9 cellular contexts compared by ENCODE assay signal in the genomic region with DNA sequence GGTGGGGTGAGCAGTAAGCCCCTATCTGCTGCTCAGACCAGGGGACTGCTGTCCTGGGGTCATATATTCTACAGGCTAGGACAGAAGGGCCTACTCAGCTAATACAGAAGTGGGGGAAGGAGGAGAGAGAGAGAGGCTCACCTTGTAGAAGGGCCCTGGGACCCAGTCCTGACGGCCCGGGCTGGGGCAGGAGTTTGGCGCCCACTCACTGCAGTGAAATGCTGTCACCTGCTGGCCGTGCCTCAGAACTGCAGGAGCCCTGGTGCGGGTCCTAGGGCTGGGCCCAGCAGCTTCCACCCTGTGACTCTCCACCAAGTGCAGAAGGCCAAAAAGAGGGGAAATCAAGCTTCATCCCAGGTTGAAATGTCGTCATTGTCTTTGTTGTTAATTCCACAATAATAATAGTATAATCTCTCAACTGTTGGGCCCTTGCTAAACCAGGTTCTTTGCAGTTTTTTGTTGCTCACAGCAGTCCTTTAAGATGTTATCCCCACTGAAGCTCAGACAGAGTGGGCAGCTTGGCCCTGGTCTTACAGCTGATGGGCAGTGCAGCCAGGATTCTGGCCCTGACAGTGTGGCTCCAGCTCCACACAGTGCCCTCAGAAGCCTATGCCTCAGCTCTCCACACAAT. TPM values are rescaled to one million over a fixed set of nuclear protein-coding genes. Genes with fewer than 3 reads are reported as not detected.
DNase-seq lines count a peak whose midpoint lies in the region; TF ChIP-seq lines count a peak whose summit lies in the region.
"Had no signal": no experiment of that assay in that cellular context is flagged by ENCODE, and none has a peak within 500 bp of the region (broad histone marks: within the 10 kb centered on the region; RNA-seq: fewer than 3 reads in every experiment).

No MANE protein-coding gene starts in this region.

- H3K9me3 Mint-ChIP-seq in activated T-helper 1 cell treated with anti-CD3 and anti-CD28 coated beads, Interleukin-12 subunit alpha, Interleukin-12 subunit beta, Interleukin-2, Interleukin-4 antibody, amounts not matched to agents 30 ng/mL and 10 ng/mL and 1 ng/mL, durations not matched to agents 14 hours and 24 hours and 36 hours: no peaks in the 10 kb centered on the region

- no peaks in the 10 kb centered on the region; the same call in 1 of the 2 replicates for H3K36me3 ChIP-seq in PC-9 (ENCODE audit: low read depth)
- H3K36me3 ChIP-seq in neuronal stem cell (replicated peaks in 1 of 2; ENCODE audit: control insufficient read depth in 2 of 2, insufficient read depth in 2 of 2, low read length in 2 of 2): no peaks in the 10 kb centered on the region

- H2AFZ ChIP-seq in PC-9: no peak overlapping the region
- no peak overlapping the region for H2AFZ ChIP-seq in neuronal stem cell (ENCODE audit: low read length)

- no peaks in the 10 kb centered on the region for H3K36me3 Mint-ChIP-seq in activated T-helper 1 cell treated with anti-CD3 and anti-CD28 coated beads, Interleukin-12 subunit alpha, Interleukin-12 subunit beta, Interleukin-2, Interleukin-4 antibody, amounts not matched to agents 30 ng/mL and 10 ng/mL and 1 ng/mL, durations not matched to agents 14 hours and 24 hours and 36 hours (ENCODE audit: low read depth)

- no peak overlapping the region for H3K27ac Mint-ChIP-seq in activated T-helper 1 cell treated with anti-CD3 and anti-CD28 coated beads, Interleukin-12 subunit alpha, Interleukin-12 subunit beta, Interleukin-2, Interleukin-4 antibody, amounts not matched to agents 30 ng/mL and 10 ng/mL and 1 ng/mL, durations not matched to agents 14 hours and 24 hours and 36 hours

- TF ChIP-seq CTCF in GM10248 (IDR thresholded peaks at IDR 0.05; ENCODE audit: control extremely low read depth, extremely low read depth, low read depth, missing control alignments) (peak; percentile 99), PC-9 (conservative IDR thresholded peaks at IDR 0.05) (peak; percentile 100), fibroblast of pulmonary artery (IDR thresholded peaks at IDR 0.05; ENCODE audit: low read length, missing control alignments) (peak; percentile 99)

- no peak overlapping the region for H4K91ac ChIP-seq in neuronal stem cell (ENCODE audit: low read depth, low read length, poor library complexity)

- no TSS peak for BruUV-seq in PC-9 (replicated peaks; lab: Mats Ljungman, UMichigan)

- intact Hi-C loops in PC-9 (cut with micrococcal nuclease; ENCODE audit: unreplicated experiment): loop anchor here (1.0 to 5.0 kb wide), 4 partner anchors 61 to 627 kb away; no protein-coding TSS in a partner anchor
- intact Hi-C loops in activated T-helper 1 cell treated with anti-CD3 and anti-CD28 coated beads, Interleukin-12 subunit alpha, Interleukin-12 subunit beta, Interleukin-2, Interleukin-4 antibody, amounts not matched to agents 30 ng/mL and 10 ng/mL and 1 ng/mL, durations not matched to agents 14 hours and 24 hours and 36 hours (cut with micrococcal nuclease): loop anchor here (2.0 to 5.0 kb wide), 2 partner anchors 366 to 465 kb away; no protein-coding TSS in a partner anchor

- no peak overlapping the region for H3K9ac ChIP-seq in neuronal stem cell (ENCODE audit: low read depth, low read length, poor library complexity)

- H3K4me2 ChIP-seq in PC-9: no peak overlapping the region
- H3K4me2 ChIP-seq in neuronal stem cell (ENCODE audit: insufficient read depth, low read length, poor library complexity, severe bottlenecking): no peak overlapping the region

- H2BK120ac ChIP-seq in neuronal stem cell (ENCODE audit: low read depth, low read length): peak overlapping the region; percentile 45

- H3K9me3 ChIP-seq in PC-9 (ENCODE audit: insufficient read depth, low read depth) (no peaks in the 10 kb centered on the region), neuronal stem cell (replicated peaks in 1 of 2; ENCODE audit: control insufficient read depth in 2 of 2, insufficient read depth in 1 of 2, low read depth in 1 of 2, low read length in 2 of 2) (peaks cover 0 to 6% of the 10 kb centered on the region in 2 donors)

- H3K18ac ChIP-seq in neuronal stem cell (ENCODE audit: low read length): peak overlapping the region; percentile 2

- POLR2A ChIA-PET in GM10248 (lab: Yijun Ruan, JAX): interaction anchor here (0.6 kb wide), 1 partner anchor 1689 kb away, joined by 3 read pairs; no protein-coding TSS in a partner anchor
- POLR2A ChIA-PET in PC-9 (lab: Charles Lee; ENCODE audit: unreplicated experiment): interaction anchor here (0.6 to 0.7 kb wide), 2 partner anchors 39 to 379 kb away, joined by 5 to 6 read pairs; a partner anchor contains a TSS

- no CpG with 5 or more reads among the region's 6 CpGs for WGBS in neuronal stem cell (ENCODE audit: extremely low coverage in 2 of 2, insufficient read length in 2 of 2, insufficient replicate concordance in 1 of 2), 2 donors

- no peak overlapping the region for H2BK5ac ChIP-seq in neuronal stem cell (ENCODE audit: low read length)

- no peaks in the 10 kb centered on the region for H4K20me1 ChIP-seq in PC-9 (ENCODE audit: insufficient read depth)

- H3K79me2 ChIP-seq in PC-9 (ENCODE audit: low read depth): no peaks in the 10 kb centered on the region

- H2AK5ac ChIP-seq in neuronal stem cell (ENCODE audit: low read depth, low read length): peak overlapping the region; percentile 20

- H3K4ac ChIP-seq in neuronal stem cell (ENCODE audit: low read length): no peak overlapping the region

- no peak overlapping the region for H3K14ac ChIP-seq in neuronal stem cell (ENCODE audit: low read length)

- no peaks in the 10 kb centered on the region for H3K4me1 Mint-ChIP-seq in activated T-helper 1 cell treated with anti-CD3 and anti-CD28 coated beads, Interleukin-12 subunit alpha, Interleukin-12 subunit beta, Interleukin-2, Interleukin-4 antibody, amounts not matched to agents 30 ng/mL and 10 ng/mL and 1 ng/mL, durations not matched to agents 14 hours and 24 hours and 36 hours (ENCODE audit: low read depth)

- no peak overlapping the region for H2BK12ac ChIP-seq in neuronal stem cell (ENCODE audit: low read length)

- H3K23ac ChIP-seq in neuronal stem cell (ENCODE audit: low read depth, low read length, poor library complexity): no peak overlapping the region

- no peak overlapping the region for H3K4me3 Mint-ChIP-seq in activated T-helper 1 cell treated with anti-CD3 and anti-CD28 coated beads, Interleukin-12 subunit alpha, Interleukin-12 subunit beta, Interleukin-2, Interleukin-4 antibody, amounts not matched to agents 30 ng/mL and 10 ng/mL and 1 ng/mL, durations not matched to agents 14 hours and 24 hours and 36 hours

- H3K9me2 ChIP-seq in PC-9 (ENCODE audit: insufficient read depth): no peaks in the 10 kb centered on the region

- H3K4me1 ChIP-seq in PC-9 (replicated peaks; ENCODE audit: insufficient read depth): no peaks in the 10 kb centered on the region
- H3K4me1 ChIP-seq in neuronal stem cell (ENCODE audit: control insufficient read depth in 2 of 2, insufficient read depth in 1 of 2, low read depth in 1 of 2, low read length in 2 of 2): peaks cover 0 to 10% of the 10 kb centered on the region in 2 donors

- CTCF ChIA-PET in GM10248 (lab: Yijun Ruan, JAX) (interaction anchor here (0.6 to 5.3 kb wide), 57 partner anchors 8 to 760 kb away, joined by 3 to 60 read pairs (median 4); a partner anchor contains a TSS), PC-9 (lab: Charles Lee) (interaction anchor here (0.5 to 1.2 kb wide), 7 partner anchors 14 to 770 kb away, joined by 3 to 15 read pairs (median 4); no protein-coding TSS in a partner anchor)

- H3K27ac ChIP-seq in PC-9 (no peak overlapping the region), neuronal stem cell (replicated peaks; ENCODE audit: low read length) (no peak overlapping the region)
- H3K27ac ChIP-seq: epithelial cell of prostate had no signal

- H3K27me3 Mint-ChIP-seq in activated T-helper 1 cell treated with anti-CD3 and anti-CD28 coated beads, Interleukin-12 subunit alpha, Interleukin-12 subunit beta, Interleukin-2, Interleukin-4 antibody, amounts not matched to agents 30 ng/mL and 10 ng/mL and 1 ng/mL, durations not matched to agents 14 hours and 24 hours and 36 hours (ENCODE audit: insufficient read depth): peaks cover 3% of the 10 kb centered on the region

- peak; percentile 90 for DNase-seq in GM10248 (ENCODE audit: extremely low spot score)
- DNase-seq in HK-2 (ENCODE audit: unreplicated experiment): peak; percentile 52
- DNase-seq in PC-9: peak; percentile 61 to 70
- peak; percentile 30 for DNase-seq in activated T-helper 1 cell treated with anti-CD3 and anti-CD28 coated beads, Interleukin-12 subunit alpha, Interleukin-12 subunit beta, Interleukin-2, Interleukin-4 antibody, amounts not matched to agents 30 ng/mL and 10 ng/mL and 1 ng/mL, durations not matched to agents 14 hours and 24 hours and 36 hours (ENCODE audit: low spot score)
- DNase-seq in fibroblast of pulmonary artery (ENCODE audit: low read depth): peak; percentile 56
- peak; percentile 74 for DNase-seq in neuronal stem cell (ENCODE audit: low spot score)
- peak; percentile 92 for DNase-seq in superior temporal gyrus (ENCODE audit: extremely low spot score)
- no peak for DNase-seq in mesenteric fat pad (ENCODE audit: low spot score)

- no peaks in the 10 kb centered on the region for H3K79me1 ChIP-seq in neuronal stem cell (ENCODE audit: low read depth, low read length)

- peaks cover 29% of the 10 kb centered on the region for H3K27me3 ChIP-seq in PC-9 (ENCODE audit: insufficient read depth, low read depth)
- H3K27me3 ChIP-seq in neuronal stem cell (ENCODE audit: control insufficient read depth in 3 of 3, insufficient read depth in 3 of 3, low read depth in 1 of 3, low read length in 3 of 3): peaks cover 0 to 46% (median 0%) of the 10 kb centered on the region in 3 experiments

- no peak overlapping the region for H4K8ac ChIP-seq in neuronal stem cell (ENCODE audit: low read depth, low read length)

- no peak overlapping the region for H3K4me3 ChIP-seq in PC-9
- no peak overlapping the region for H3K4me3 ChIP-seq in fibroblast of pulmonary artery (replicated peaks; ENCODE audit: low read depth, low read length)
- no peak overlapping the region for H3K4me3 ChIP-seq in neuronal stem cell (ENCODE audit: low read length in 2 of 2)

- no peaks in the 10 kb centered on the region for H3F3A ChIP-seq in PC-9 (ENCODE audit: insufficient read depth, low read depth)

- peak overlapping the region; percentile 64 for H2BK15ac ChIP-seq in neuronal stem cell (ENCODE audit: low read length)

RNA-seq across cellular contexts. Expression of a gene that starts 29.6 kb away (rescaled TPM):
- 208 and 293 TPM in 2 replicates for total RNA-seq in PC-9 (2021)
- total RNA-seq in activated T-helper 1 cell treated with anti-CD3 and anti-CD28 coated beads, Interleukin-12 subunit alpha, Interleukin-12 subunit beta, Interleukin-2, Interleukin-4 antibody, amounts not matched to agents 30 ng/mL and 10 ng/mL and 1 ng/mL, durations not matched to agents 14 hours and 24 hours and 36 hours: not detected in 2 replicates
- polyA plus RNA-seq in neuronal stem cell (2013, experiment 1 of 2): 0.03 TPM
- not detected for polyA plus RNA-seq in neuronal stem cell (2013, experiment 2 of 2)
- 1.3 TPM for total RNA-seq in mesenteric fat pad

Comparison
In these comparisons a context has a peak if more than half of its experiments do, and no peak if none do; other contexts are left out.
1. RNA of a gene that starts 29.6 kb away (total RNA-seq): 208 to 293 TPM in PC-9; 1.3 TPM in mesenteric fat pad (single experiment) and not detected in activated T-helper 1 cell treated with anti-CD3 and anti-CD28 coated beads, Interleukin-12 subunit alpha, Interleukin-12 subunit beta, Interleukin-2, Interleukin-4 antibody, amounts not matched to agents 30 ng/mL and 10 ng/mL and 1 ng/mL, durations not matched to agents 14 hours and 24 hours and 36 hours; every median in the first group is over 10 times any median in the second.
2. Peak in every context shown above with its lines, with median percentiles within 50 percentile points of each other: CTCF ChIP-seq.